8 cellular contexts compared by ENCODE assay signal in genomic region chr13:45047394-45048328, GRCh38. TPM values are rescaled to one million over a fixed set of nuclear protein-coding genes. Genes with fewer than 3 reads are reported as not detected.
DNase-seq lines count a peak whose midpoint lies in the region; ATAC-seq and TF ChIP-seq lines count a peak whose summit lies in the region.

No MANE protein-coding gene starts in this region.

- peaks cover 10% of the 10 kb centered on the region for H3K4me1 ChIP-seq in lower lobe of right lung

- peak; percentile 82 for DNase-seq in GM13976 (ENCODE audit: low spot score)
- DNase-seq in NCI-H82 (lab: John Stamatoyannopoulos, UW): peak; percentile 94
- peak; percentile 86 for DNase-seq in activated CD8-positive, alpha-beta T cell treated with anti-CD3 and anti-CD28 coated beads, Interleukin-2, amount 10 ng/mL, durations not matched to agents 7 days and 5 days
- DNase-seq in effector CD8-positive, alpha-beta T cell (lab: John Stamatoyannopoulos, UW): peak; percentile 50
- DNase-seq in lower lobe of right lung: peak; percentile 69
- DNase-seq in stimulated activated CD4-positive, alpha-beta T cell treated with anti-CD3 and anti-CD28 coated beads, TNF-alpha, amount 100 ng/mL, for 1 hour (ENCODE audit: low read depth in 3 of 3, low spot score in 1 of 3): peak; percentile 45 to 61 (median 58)

- H3K27me3 Mint-ChIP-seq in activated CD8-positive, alpha-beta T cell treated with anti-CD3 and anti-CD28 coated beads, Interleukin-2, amount 10 ng/mL, durations not matched to agents 7 days and 5 days (ENCODE audit: low read depth): peaks cover 23% of the 10 kb centered on the region

- H3K4me3 ChIP-seq in lower lobe of right lung: peak overlapping the region; percentile 53

- in situ Hi-C loops in GM13976 (cut with MboI; ENCODE audit: low sequenced_read_pairs, unreplicated experiment): loop anchor here (5.0 kb wide), 1 partner anchor 255 kb away; no protein-coding TSS in a partner anchor

- H3K27me3 ChIP-seq in lower lobe of right lung (ENCODE audit: low read depth): no peaks in the 10 kb centered on the region

- H3K36me3 ChIP-seq in lower lobe of right lung: no peaks in the 10 kb centered on the region

- H3K4me1 Mint-ChIP-seq in activated CD8-positive, alpha-beta T cell treated with anti-CD3 and anti-CD28 coated beads, Interleukin-2, amount 10 ng/mL, durations not matched to agents 7 days and 5 days (ENCODE audit: low read depth): peaks cover 15% of the 10 kb centered on the region

- peak overlapping the region; percentile 73 for H3K4me3 Mint-ChIP-seq in activated CD8-positive, alpha-beta T cell treated with anti-CD3 and anti-CD28 coated beads, Interleukin-2, amount 10 ng/mL, durations not matched to agents 7 days and 5 days

- no peaks in the 10 kb centered on the region for H3K36me3 Mint-ChIP-seq in activated CD8-positive, alpha-beta T cell treated with anti-CD3 and anti-CD28 coated beads, Interleukin-2, amount 10 ng/mL, durations not matched to agents 7 days and 5 days (ENCODE audit: low read depth)

- H3K27ac ChIP-seq in lower lobe of right lung: no peak overlapping the region

- ATAC-seq in HG03439 (IDR thresholded peaks at IDR 0.05; ENCODE audit: unreplicated experiment): peak; percentile 72
- ATAC-seq in activated CD8-positive, alpha-beta T cell treated with anti-CD3 and anti-CD28 coated beads, Interleukin-2, amount 10 ng/mL, durations not matched to agents 7 days and 5 days: peak; percentile 93
- peak; percentile 92 to 95 for ATAC-seq in lower lobe of right lung
- ATAC-seq in GM19467 (IDR thresholded peaks at IDR 0.05; ENCODE audit: unreplicated experiment): no peak

- TF ChIP-seq CTCF in GM13976 (IDR thresholded peaks at IDR 0.05; ENCODE audit: borderline replicate concordance, control extremely low read depth, extremely low read depth, insufficient read depth, missing control alignments) (peak; percentile 80), lower lobe of right lung (IDR thresholded peaks at IDR 0.05) (peak; percentile 84)

- no peaks in the 10 kb centered on the region for H3K9me3 ChIP-seq in lower lobe of right lung

- intact Hi-C loops in lower lobe of right lung (cut with DNase I): loop anchor here (10.0 kb wide), 1 partner anchor 237 kb away; no protein-coding TSS in a partner anchor

- CTCF ChIA-PET in activated CD8-positive, alpha-beta T cell treated with anti-CD3 and anti-CD28 coated beads, Interleukin-2, amount 10 ng/mL, durations not matched to agents 7 days and 5 days (lab: Charles Lee): interaction anchor here (0.5 to 5.1 kb wide), 43 partner anchors 9 to 1078 kb away, joined by 3 to 92 read pairs (median 4); partner anchors contain the start of genes GTF2F2 and TPT1

- POLR2A ChIA-PET in activated CD8-positive, alpha-beta T cell treated with anti-CD3 and anti-CD28 coated beads, Interleukin-2, amount 10 ng/mL, durations not matched to agents 7 days and 5 days (lab: Charles Lee): interaction anchor here (0.5 kb wide), 1 partner anchor 215 kb away, joined by 3 read pairs; no protein-coding TSS in a partner anchor

- H3K9me3 Mint-ChIP-seq in activated CD8-positive, alpha-beta T cell treated with anti-CD3 and anti-CD28 coated beads, Interleukin-2, amount 10 ng/mL, durations not matched to agents 7 days and 5 days (ENCODE audit: insufficient read depth): no peaks in the 10 kb centered on the region

- no peak overlapping the region for H3K27ac Mint-ChIP-seq in activated CD8-positive, alpha-beta T cell treated with anti-CD3 and anti-CD28 coated beads, Interleukin-2, amount 10 ng/mL, durations not matched to agents 7 days and 5 days

RNA-seq across cellular contexts. Expression of gene GPALPP1, which starts 58.3 kb away (rescaled TPM):
- 10 to 100 TPM; 28.9 to 31.9 TPM for total RNA-seq in activated CD8-positive, alpha-beta T cell treated with anti-CD3 and anti-CD28 coated beads, Interleukin-2, amount 10 ng/mL, durations not matched to agents 7 days and 5 days
- total RNA-seq in lower lobe of right lung: 23.6 TPM

RNA-seq across cellular contexts. Expression of gene NUFIP1, which starts 58.4 kb away (rescaled TPM):
- 1 to 10 TPM; 6.0 to 6.1 TPM for total RNA-seq in activated CD8-positive, alpha-beta T cell treated with anti-CD3 and anti-CD28 coated beads, Interleukin-2, amount 10 ng/mL, durations not matched to agents 7 days and 5 days
- total RNA-seq in lower lobe of right lung: 3.8 TPM
